17 cellular contexts compared by ENCODE assay signal in genomic region chr12:24695657-24696329, GRCh38.
"Had no signal": no experiment of that assay in that cellular context is flagged by ENCODE, and none has a peak within 500 bp of the region (broad histone marks: within the 10 kb centered on the region; RNA-seq: fewer than 3 reads in every experiment).

No MANE protein-coding gene starts in this region.

- H3K27ac Mint-ChIP-seq: activated CD4-positive, alpha-beta memory T cell treated with anti-CD3 and anti-CD28 coated beads, Interleukin-2, amount 10 ng/mL, durations not matched to agents 7 days and 5 days; activated CD4-positive, alpha-beta T cell treated with anti-CD3 and anti-CD28 coated beads for 36 hours; naive thymus-derived CD8-positive, alpha-beta T cell; type B pancreatic cell had no signal

- H3K4me1 ChIP-seq: psoas muscle, right lobe of liver had no signal

- H3K27me3 ChIP-seq: right lobe of liver had no signal

- ATAC-seq: activated CD4-positive, alpha-beta T cell treated with anti-CD3 and anti-CD28 coated beads for 36 hours; left colon; mucosa of descending colon; naive thymus-derived CD8-positive, alpha-beta T cell; psoas muscle; right lobe of liver had no signal

- H3K36me3 ChIP-seq: right lobe of liver had no signal

- H3K9me3 Mint-ChIP-seq: central memory CD8-positive, alpha-beta T cell had no signal

- H3K4me3 Mint-ChIP-seq: activated CD4-positive, alpha-beta memory T cell treated with anti-CD3 and anti-CD28 coated beads, Interleukin-2, amount 10 ng/mL, durations not matched to agents 7 days and 5 days; activated CD4-positive, alpha-beta T cell treated with anti-CD3 and anti-CD28 coated beads for 36 hours; central memory CD8-positive, alpha-beta T cell; naive thymus-derived CD8-positive, alpha-beta T cell; type B pancreatic cell had no signal

- H3K4me3 ChIP-seq: lung, mucosa of descending colon, psoas muscle, right lobe of liver had no signal

- H3K36me3 Mint-ChIP-seq: naive thymus-derived CD8-positive, alpha-beta T cell had no signal

- H3K4me1 Mint-ChIP-seq: activated CD4-positive, alpha-beta memory T cell treated with anti-CD3 and anti-CD28 coated beads, Interleukin-2, amount 10 ng/mL, durations not matched to agents 7 days and 5 days; activated CD4-positive, alpha-beta T cell treated with anti-CD3 and anti-CD28 coated beads for 36 hours; central memory CD8-positive, alpha-beta T cell; naive thymus-derived CD8-positive, alpha-beta T cell had no signal

- DNase-seq: activated CD4-positive, alpha-beta memory T cell treated with anti-CD3 and anti-CD28 coated beads, Interleukin-2, amount 10 ng/mL, durations not matched to agents 7 days and 5 days; activated CD4-positive, alpha-beta T cell treated with anti-CD3 and anti-CD28 coated beads for 36 hours; activated naive CD4-positive, alpha-beta T cell; cortex of kidney; effector CD8-positive, alpha-beta T cell; hypothalamus; left colon; mucosa of descending colon; naive thymus-derived CD8-positive, alpha-beta T cell; psoas muscle; right lobe of liver; stimulated activated CD4-positive, alpha-beta T cell treated with anti-CD3 and anti-CD28 coated beads, Interleukin-12 subunit alpha, Interleukin-12 subunit beta, amount 100 ng/mL, for 4 hours; stimulated activated naive CD4-positive, alpha-beta T cell treated with Interleukin-2 at 50 U/mL for 16 hours had no signal

- H3K27ac ChIP-seq: psoas muscle, right lobe of liver, VCaP had no signal

- H3K27me3 Mint-ChIP-seq: central memory CD8-positive, alpha-beta T cell had no signal

- H3K9me3 ChIP-seq: mucosa of descending colon, psoas muscle, right lobe of liver had no signal
